ENCODE assay signal across 21 cellular contexts in genomic region chr1:41572224-41572623, GRCh38.
"Had no signal": no experiment of that assay in that cellular context is flagged by ENCODE, and none has a peak within 500 bp of the region (broad histone marks: within the 10 kb centered on the region; RNA-seq: fewer than 3 reads in every experiment).

No MANE protein-coding gene starts in this region.

- H3K4me1 ChIP-seq: ascending aorta, Peyer's patch, SJCRH30 had no signal

- H3K4me3 Mint-ChIP-seq: activated naive CD8-positive, alpha-beta T cell treated with anti-CD3 and anti-CD28 coated beads, Interleukin-2, amount 50 U/mL, for 24 hours; activated T-cell treated with anti-CD3 and anti-CD28 coated beads, Interleukin-2, amount 50 U/mL, for 4 hours had no signal

- H3K9me3 ChIP-seq: ascending aorta, body of pancreas, Peyer's patch, SJCRH30, SK-N-SH had no signal

- H3K9me3 Mint-ChIP-seq: activated naive CD4-positive, alpha-beta T cell treated with anti-CD3 and anti-CD28 coated beads, Interleukin-2, amount 50 U/mL, for 72 hours; activated naive CD8-positive, alpha-beta T cell treated with anti-CD3 and anti-CD28 coated beads, Interleukin-2, amount 50 U/mL, for 24 hours; activated T-cell treated with anti-CD3 and anti-CD28 coated beads, Interleukin-2, amount 50 U/mL, for 4 hours had no signal

- H3K36me3 ChIP-seq: ascending aorta, Peyer's patch, SJCRH30 had no signal

- DNase-seq: activated CD4-positive, CD25-positive, alpha-beta regulatory T cell; activated naive CD4-positive, alpha-beta T cell treated with Interleukin-2 at 50 U/mL for 16 hours; activated naive CD8-positive, alpha-beta T cell treated with anti-CD3 and anti-CD28 coated beads, Interleukin-2, amount 50 U/mL, for 24 hours; activated T-cell treated with anti-CD3 and anti-CD28 coated beads, Interleukin-2, amount 50 U/mL, for 4 hours; amniotic stem cell; body of pancreas; NCI-H1105 treated with DMSO at 0.1 percent for 48 hours; NCI-H1436 treated with DMSO at 0.1 percent for 48 hours; NCI-H187; NCI-H2081; NCI-H510A treated with DMSO at 0.1 percent for 48 hours; NCI-H69; Peyer's patch; Right ventricle myocardium superior; SJCRH30; SK-N-SH; T-helper 1 cell had no signal

- H3K27me3 Mint-ChIP-seq: activated naive CD8-positive, alpha-beta T cell treated with anti-CD3 and anti-CD28 coated beads, Interleukin-2, amount 50 U/mL, for 24 hours had no signal

- ATAC-seq: activated naive CD4-positive, alpha-beta T cell treated with anti-CD3 and anti-CD28 coated beads, Interleukin-2, amount 50 U/mL, for 72 hours; activated naive CD8-positive, alpha-beta T cell treated with anti-CD3 and anti-CD28 coated beads, Interleukin-2, amount 50 U/mL, for 24 hours; activated T-cell treated with anti-CD3 and anti-CD28 coated beads, Interleukin-2, amount 50 U/mL, for 4 hours; body of pancreas had no signal

- H3K4me3 ChIP-seq: ascending aorta, body of pancreas, Peyer's patch, SJCRH30 had no signal

- H3K27me3 ChIP-seq: ascending aorta, body of pancreas, Peyer's patch, SJCRH30 had no signal

- H3K27ac ChIP-seq: ascending aorta, body of pancreas, Peyer's patch, RWPE1, SJCRH30, VCaP had no signal
